22 cellular contexts compared by ENCODE assay signal in the genomic region with DNA sequence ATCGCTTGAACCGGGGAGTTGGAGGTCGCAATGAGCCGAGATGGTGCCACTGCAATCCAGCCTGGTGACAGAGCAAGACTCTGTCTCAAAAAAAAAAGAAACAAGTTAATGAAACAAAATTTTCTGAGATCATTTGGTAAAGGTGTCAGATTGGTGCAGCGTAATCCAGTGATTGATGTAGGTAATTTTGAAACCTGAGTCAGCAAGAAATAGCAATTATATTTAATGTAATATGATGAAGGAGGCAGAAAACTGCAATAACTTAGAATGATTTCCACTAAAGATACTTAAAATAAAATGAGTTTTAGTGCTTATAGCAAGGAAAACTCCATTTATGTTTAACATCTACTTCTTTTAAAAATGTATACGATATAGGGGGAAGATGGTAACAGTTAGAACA.
DNase-seq lines count a peak whose midpoint lies in the region; ATAC-seq, FAIRE-seq and TF ChIP-seq lines count a peak whose summit lies in the region.
"Had no signal": no experiment of that assay in that cellular context is flagged by ENCODE, and none has a peak within 500 bp of the region (broad histone marks: within the 10 kb centered on the region; RNA-seq: fewer than 3 reads in every experiment).

No MANE protein-coding gene starts in this region.

- DNase-seq in HepG2 (ENCODE audit: low spot score) (no peak), right lobe of liver (no peak), NCI-H2171 treated with DMSO at 0.1 percent for 48 hours (lab: John Stamatoyannopoulos, UW) (peak; percentile 81), progenitor cell of endocrine pancreas (ENCODE audit: low spot score, unreplicated experiment) (no peak)
- no peak for DNase-seq in activated naive CD4-positive, alpha-beta T cell treated with anti-CD3 and anti-CD28 coated beads for 36 hours
- no peak for DNase-seq in CD8-positive, alpha-beta memory T cell
- DNase-seq: 8988T; CD4-positive, CD25-positive, alpha-beta regulatory T cell; CD8-positive, alpha-beta T cell; DMS 273 treated with DMSO at 0.1 percent for 48 hours; DMS79; EL; GDM1; GM23248; H7; HCEC 1CT had no signal

- TF ChIP-seq EP300 in HepG2 (IDR thresholded peaks at IDR 0.05; ENCODE audit: low read depth in 2 of 2, low read length in 2 of 2), result no peak
- no peak for TF ChIP-seq EP300 in HepG2 (CRISPR knock-in tag; IDR thresholded peaks at IDR 0.05; ENCODE audit: borderline replicate concordance)

- no peaks in the 10 kb centered on the region for H3K27me3 Mint-ChIP-seq in progenitor cell of endocrine pancreas
- no peaks in the 10 kb centered on the region for H3K27me3 Mint-ChIP-seq in activated naive CD4-positive, alpha-beta T cell treated with anti-CD3 and anti-CD28 coated beads for 36 hours (ENCODE audit: low read depth)
- no peaks in the 10 kb centered on the region for H3K27me3 Mint-ChIP-seq in CD8-positive, alpha-beta memory T cell
- H3K27me3 Mint-ChIP-seq: CD4-positive, CD25-positive, alpha-beta regulatory T cell had no signal

- no peak overlapping the region for H3K9ac ChIP-seq in HepG2 (ENCODE audit: insufficient read depth, low read depth, low read length)
- H3K9ac ChIP-seq: BLaER1, GM23248 had no signal

- TF ChIP-seq CTCF in HepG2 (CRISPR knock-in tag; IDR thresholded peaks at IDR 0.05) (no peak), right lobe of liver (IDR thresholded peaks at IDR 0.05) (no peak), progenitor cell of endocrine pancreas (IDR thresholded peaks at IDR 0.05; ENCODE audit: unreplicated experiment) (no peak)

- POLR2A ChIA-PET in HepG2 (lab: Yijun Ruan, JAX), result no interaction called here
- POLR2A ChIA-PET in CD8-positive, alpha-beta memory T cell (lab: Charles Lee), result no interaction called here

- intact Hi-C loops in HepG2 (cut with micrococcal nuclease; ENCODE audit: unreplicated experiment), result no loop called here
- intact Hi-C loops in right lobe of liver (cut with DNase I), result no loop called here
- intact Hi-C loops in activated naive CD4-positive, alpha-beta T cell treated with anti-CD3 and anti-CD28 coated beads for 36 hours (cut with micrococcal nuclease), result no loop called here

- no peak overlapping the region for H3K4me3 Mint-ChIP-seq in progenitor cell of endocrine pancreas (ENCODE audit: low read depth)
- H3K4me3 Mint-ChIP-seq in activated naive CD4-positive, alpha-beta T cell treated with anti-CD3 and anti-CD28 coated beads for 36 hours, result no peak overlapping the region
- H3K4me3 Mint-ChIP-seq in CD8-positive, alpha-beta memory T cell, result no peak overlapping the region
- H3K4me3 Mint-ChIP-seq: CD4-positive, CD25-positive, alpha-beta regulatory T cell; CD8-positive, alpha-beta T cell had no signal

- under 1% methylated on average over 6 of the region's 6 CpGs for WGBS in HepG2 (ENCODE audit: low lambda C conversion rate)
- WGBS in right lobe of liver (ENCODE audit: insufficient coverage, low coverage, low lambda C conversion rate, missing lambda C conversion rate), result 70% methylated on average over 6 of the region's 6 CpGs

- no peaks in the 10 kb centered on the region for H3K36me3 ChIP-seq in HepG2 (replicated peaks in 1 of 2; ENCODE audit: control insufficient read depth in 1 of 2, insufficient read depth in 2 of 2, low read length in 2 of 2)
- H3K36me3 ChIP-seq in right lobe of liver, result no peaks in the 10 kb centered on the region
- no peaks in the 10 kb centered on the region for H3K36me3 ChIP-seq in CD8-positive, alpha-beta memory T cell (ENCODE audit: insufficient read depth, low read length)
- H3K36me3 ChIP-seq: BLaER1 had no signal

- H3K9me3 Mint-ChIP-seq in progenitor cell of endocrine pancreas (ENCODE audit: low read depth), result peaks cover 14% of the 10 kb centered on the region
- peaks cover 5% of the 10 kb centered on the region for H3K9me3 Mint-ChIP-seq in activated naive CD4-positive, alpha-beta T cell treated with anti-CD3 and anti-CD28 coated beads for 36 hours
- H3K9me3 Mint-ChIP-seq in CD8-positive, alpha-beta memory T cell, result peaks cover 3 to 26% (median 12%) of the 10 kb centered on the region in 5 donors

- no peak overlapping the region for H3K27ac ChIP-seq in HepG2 (ENCODE audit: extremely low read length, insufficient read depth, low read length)
- H3K27ac ChIP-seq in right lobe of liver, result no peak overlapping the region
- H3K27ac ChIP-seq in CD8-positive, alpha-beta memory T cell (ENCODE audit: low read depth, low read length), result no peak overlapping the region
- H3K27ac ChIP-seq: BLaER1, C4-2B, GM23248 had no signal

- H3K36me3 Mint-ChIP-seq in progenitor cell of endocrine pancreas (ENCODE audit: insufficient read depth), result peaks cover 2% of the 10 kb centered on the region
- no peaks in the 10 kb centered on the region for H3K36me3 Mint-ChIP-seq in activated naive CD4-positive, alpha-beta T cell treated with anti-CD3 and anti-CD28 coated beads for 36 hours (ENCODE audit: low read depth)
- no peaks in the 10 kb centered on the region for H3K36me3 Mint-ChIP-seq in CD8-positive, alpha-beta memory T cell
- H3K36me3 Mint-ChIP-seq: CD4-positive, CD25-positive, alpha-beta regulatory T cell; CD8-positive, alpha-beta T cell had no signal

- H3K27me3 ChIP-seq in HepG2 (ENCODE audit: control insufficient read depth in 1 of 2, insufficient read depth in 2 of 2, low read length in 2 of 2) (no peaks in the 10 kb centered on the region), right lobe of liver (no peaks in the 10 kb centered on the region)
- H3K27me3 ChIP-seq in CD8-positive, alpha-beta memory T cell (ENCODE audit: insufficient read depth, low read length, poor library complexity, severe bottlenecking), result no peaks in the 10 kb centered on the region
- H3K27me3 ChIP-seq: BLaER1 had no signal

- FAIRE-seq in HepG2 (lab: Jason Lieb, UNC), result no peak
- FAIRE-seq: GM12878, GM19239, H1 had no signal

- H3K4me3 ChIP-seq in HepG2 (replicated peaks in 1 of 3; ENCODE audit: insufficient read depth in 1 of 3, low read depth in 2 of 3, low read length in 3 of 3) (no peak overlapping the region), right lobe of liver (no peak overlapping the region)
- H3K4me3 ChIP-seq in CD8-positive, alpha-beta memory T cell (ENCODE audit: low read length), result no peak overlapping the region
- H3K4me3 ChIP-seq: BLaER1, GM12878, GM23248 had no signal

- TF ChIP-seq RAD21 in HepG2 (CRISPR knock-in tag; IDR thresholded peaks at IDR 0.05), result no peak

- H3K27ac Mint-ChIP-seq in progenitor cell of endocrine pancreas, result peak overlapping the region; percentile 58
- no peak overlapping the region for H3K27ac Mint-ChIP-seq in activated naive CD4-positive, alpha-beta T cell treated with anti-CD3 and anti-CD28 coated beads for 36 hours
- no peak overlapping the region for H3K27ac Mint-ChIP-seq in CD8-positive, alpha-beta memory T cell
- H3K27ac Mint-ChIP-seq: CD4-positive, CD25-positive, alpha-beta regulatory T cell; CD8-positive, alpha-beta T cell had no signal

- TF ChIP-seq POLR2A in HepG2 (IDR thresholded peaks at IDR 0.05; ENCODE audit: insufficient read depth in 1 of 2, low read depth in 2 of 2, low read length in 2 of 2) (no peak), right lobe of liver (IDR thresholded peaks at IDR 0.05) (no peak)

- no peaks in the 10 kb centered on the region for H4K20me1 ChIP-seq in HepG2 (ENCODE audit: insufficient read depth, low read length)
- H4K20me1 ChIP-seq: BLaER1 had no signal

- H3K79me2 ChIP-seq in HepG2 (ENCODE audit: insufficient read depth, low read length), result no peaks in the 10 kb centered on the region

- H3K9me3 ChIP-seq in HepG2 (ENCODE audit: low read length), result peaks cover 71% of the 10 kb centered on the region
- H3K9me3 ChIP-seq in right lobe of liver, result no peaks in the 10 kb centered on the region
- no peaks in the 10 kb centered on the region for H3K9me3 ChIP-seq in CD8-positive, alpha-beta memory T cell (ENCODE audit: low read length)

- BruUV-seq in HepG2 (replicated peaks; lab: Mats Ljungman, UMichigan), result no TSS peak

- H3K4me1 ChIP-seq in HepG2 (ENCODE audit: insufficient read depth, low read length) (no peaks in the 10 kb centered on the region), right lobe of liver (no peaks in the 10 kb centered on the region)
- no peaks in the 10 kb centered on the region for H3K4me1 ChIP-seq in CD8-positive, alpha-beta memory T cell (ENCODE audit: insufficient read depth, low read length)
- H3K4me1 ChIP-seq: BLaER1 had no signal

- no peak for ATAC-seq in HepG2
- ATAC-seq in right lobe of liver, result no peak
- ATAC-seq in HG03565 (IDR thresholded peaks at IDR 0.05; ENCODE audit: unreplicated experiment), result no peak
- ATAC-seq: CD8-positive, alpha-beta T cell; GM12878 had no signal

- no peaks in the 10 kb centered on the region for H3K4me1 Mint-ChIP-seq in progenitor cell of endocrine pancreas (ENCODE audit: low read depth)
- no peaks in the 10 kb centered on the region for H3K4me1 Mint-ChIP-seq in activated naive CD4-positive, alpha-beta T cell treated with anti-CD3 and anti-CD28 coated beads for 36 hours (ENCODE audit: low read depth)
- no peaks in the 10 kb centered on the region for H3K4me1 Mint-ChIP-seq in CD8-positive, alpha-beta memory T cell
- H3K4me1 Mint-ChIP-seq: CD4-positive, CD25-positive, alpha-beta regulatory T cell had no signal

- H3K4me2 ChIP-seq in HepG2 (ENCODE audit: low read depth, low read length), result no peak overlapping the region
- H3K4me2 ChIP-seq: BLaER1 had no signal

- in situ Hi-C loops in HepG2 (cut with HindIII; ENCODE audit: extremely low pct_ligation_motif_present, low pct_unique_long_range_greater_than_20kb), result no loop called here

- no peak overlapping the region for H2AFZ ChIP-seq in HepG2 (ENCODE audit: low read length)
- H2AFZ ChIP-seq: GM23248 had no signal

- CTCF ChIA-PET in HepG2 (lab: Yijun Ruan, JAX; ENCODE audit: low intra/inter-chr PET ratio, low total read pairs), result no interaction called here
- CTCF ChIA-PET in activated naive CD4-positive, alpha-beta T cell treated with anti-CD3 and anti-CD28 coated beads for 36 hours (lab: Charles Lee), result no interaction called here
- CTCF ChIA-PET in CD8-positive, alpha-beta memory T cell (lab: Charles Lee), result no interaction called here

TF ChIP-seq in HepG2, 621 proteins besides CTCF, POLR2A, EP300 and RAD21:
- no peak for TF ChIP-seq ZMAT3 (CRISPR knock-in tag; conservative IDR thresholded peaks at IDR 0.05)
- TF ChIP-seq CREB1 (IDR thresholded peaks at IDR 0.05), result no peak
- no peak for TF ChIP-seq CREB1 (CRISPR knock-in tag; IDR thresholded peaks at IDR 0.05)
- no peak for TF ChIP-seq ZNF747 (CRISPR knock-in tag; IDR thresholded peaks at IDR 0.05; ENCODE audit: borderline replicate concordance)
- TF ChIP-seq MAFF (IDR thresholded peaks at IDR 0.05; ENCODE audit: low read depth, low read length), result peak; percentile 70
- no peak for TF ChIP-seq NBN (conservative IDR thresholded peaks at IDR 0.05)
- peak; percentile 58 to 78; a peak in 3 of 4 replicates for TF ChIP-seq MAFK (conservative IDR thresholded peaks at IDR 0.05 in 1 of 2, IDR thresholded peaks at IDR 0.05 in 1 of 2; ENCODE audit: low read length in 2 of 2)
